In the genomic region with DNA sequence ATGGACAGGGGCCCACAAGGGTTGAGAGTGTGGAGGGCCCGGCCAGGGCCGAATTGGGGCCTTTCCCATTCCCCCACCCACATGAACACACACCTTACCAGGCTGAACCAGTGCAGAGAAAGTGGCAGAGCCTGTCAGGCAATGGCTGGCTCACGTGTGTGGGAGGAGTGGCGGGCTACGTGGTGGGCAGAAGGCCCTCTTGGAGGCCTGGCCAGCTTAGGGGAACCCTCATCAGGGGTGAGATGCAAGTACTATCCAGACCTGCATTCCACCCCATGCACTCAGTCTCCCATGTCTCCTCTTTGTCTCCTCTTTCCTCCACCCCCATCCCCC, we compare ENCODE assay signal across 8 cellular contexts. TPM values are rescaled to one million over a fixed set of nuclear protein-coding genes. Genes with fewer than 3 reads are reported as not detected.
A peak's percentile ranks its signal among the peaks of the same experiment; 100 is the strongest.
DNase-seq lines count a peak whose midpoint lies in the region; ATAC-seq and TF ChIP-seq lines count a peak whose summit lies in the region.

No MANE protein-coding gene starts in this region.

- 70% methylated on average over 2 of the region's 5 CpGs for WGBS in mammary epithelial cell (ENCODE audit: low coverage, missing lambda C conversion rate)
- 0 to 27% methylated on average over 2 to 3 of the region's 5 CpGs for WGBS in thyroid gland, 2 donors

- no TSS peak for BruUV-seq in mammary epithelial cell (replicated peaks; lab: Mats Ljungman, UMichigan)

- peak in 1 of 2 donors; percentile 34 for TF ChIP-seq POLR2A in thyroid gland (IDR thresholded peaks at IDR 0.05)

- H3K9me3 ChIP-seq in mammary epithelial cell (replicated peaks; ENCODE audit: insufficient read depth, low read length) (no peaks in the 10 kb centered on the region), left lung (no peaks in the 10 kb centered on the region), thyroid gland (no peaks in the 10 kb centered on the region)

- TF ChIP-seq CTCF in GM12865 (IDR thresholded peaks at IDR 0.05; ENCODE audit: insufficient read depth, low read depth, low read length, missing control alignments) (no peak), HL-60 (IDR thresholded peaks at IDR 0.05; ENCODE audit: insufficient read depth, low read length) (no peak), mammary epithelial cell (conservative IDR thresholded peaks at IDR 0.05 in 1 of 2, IDR thresholded peaks at IDR 0.05 in 1 of 2; ENCODE audit: extremely low read depth in 1 of 2, insufficient read depth in 1 of 2, low read depth in 1 of 2, low read length in 2 of 2) (no peak), left lung (IDR thresholded peaks at IDR 0.05) (no peak), thyroid gland (IDR thresholded peaks at IDR 0.05) (no peak)

- in situ Hi-C loops in mammary epithelial cell (cut with MboI; ENCODE audit: low sequenced_read_pairs in 2 of 2): no loop called here

- H3K27ac ChIP-seq in HL-60 (replicated peaks) (no peak overlapping the region), mammary epithelial cell (ENCODE audit: insufficient read depth, low read depth, low read length) (peak overlapping the region; percentile 57), left lung (peak overlapping the region; percentile 61 to 78), thyroid gland (peak overlapping the region; percentile 72 to 88 (median 81))

- H3K36me3 ChIP-seq in mammary epithelial cell (ENCODE audit: insufficient read depth, low read length): no peaks in the 10 kb centered on the region
- H3K36me3 ChIP-seq in left lung: no peaks in the 10 kb centered on the region
- H3K36me3 ChIP-seq in thyroid gland: no peaks in the 10 kb centered on the region

- peak overlapping the region; percentile 82 for H2AFZ ChIP-seq in mammary epithelial cell (ENCODE audit: low read depth, low read length)

- H3K27me3 ChIP-seq in HL-60 (ENCODE audit: insufficient read depth, poor library complexity, severe bottlenecking) (peaks cover 9% of the 10 kb centered on the region), mammary epithelial cell (ENCODE audit: insufficient read depth, low read length) (no peaks in the 10 kb centered on the region), left lung (no peaks in the 10 kb centered on the region), thyroid gland (no peaks in the 10 kb centered on the region)

- DNase-seq in GM12865 (ENCODE audit: low read depth) (peak; percentile 9), HL-60 (ENCODE audit: low read depth in 1 of 2, low spot score in 1 of 2) (no peak), mammary epithelial cell (peak; percentile 12), left lung (peak in 1 of 2 donors; percentile 20), thyroid gland (peak in 1 of 2 donors; percentile 29), NCI-H1048 (lab: John Stamatoyannopoulos, UW) (no peak), SHP77 (lab: John Stamatoyannopoulos, UW) (no peak), GF-D8 (lab: John Stamatoyannopoulos, UW) (no peak)

- dilution Hi-C loops in mammary epithelial cell (cut with HindIII; ENCODE audit: low sequenced_read_pairs): no loop called here

- peak overlapping the region; percentile 78 for H3K4me3 ChIP-seq in GM12865 (ENCODE audit: low read depth, low read length)
- H3K4me3 ChIP-seq in HL-60 (replicated peaks; ENCODE audit: insufficient read depth, low read length): peak overlapping the region; percentile 60
- peak overlapping the region; percentile 59 to 61 (median 59) for H3K4me3 ChIP-seq in mammary epithelial cell (replicated peaks in 1 of 3; ENCODE audit: insufficient read depth in 1 of 3, low read depth in 2 of 3, low read length in 3 of 3)
- peak overlapping the region; percentile 54 for H3K4me3 ChIP-seq in left lung
- peak overlapping the region in 2 of 3 donors; percentile 22 to 47 for H3K4me3 ChIP-seq in thyroid gland (replicated peaks in 1 of 3)

- H3K4me1 ChIP-seq in mammary epithelial cell (ENCODE audit: insufficient read depth, low read length) (peaks cover 3% of the 10 kb centered on the region), left lung (no peaks in the 10 kb centered on the region), thyroid gland (no peaks in the 10 kb centered on the region)

- peak overlapping the region; percentile 68 for H3K4me2 ChIP-seq in mammary epithelial cell (ENCODE audit: insufficient read depth, low read depth, low read length)

- H4K20me1 ChIP-seq in mammary epithelial cell (ENCODE audit: insufficient read depth, low read length): no peaks in the 10 kb centered on the region

- peak; percentile 70 for ATAC-seq in left lung

- H3K79me2 ChIP-seq in mammary epithelial cell (ENCODE audit: insufficient read depth, low read length): peaks cover 20% of the 10 kb centered on the region

- peak overlapping the region; percentile 67 for H3K9ac ChIP-seq in mammary epithelial cell (ENCODE audit: insufficient read depth, low read length)

- intact Hi-C loops in mammary epithelial cell (cut with micrococcal nuclease): loop anchor here (5.0 kb wide), 2 partner anchors 49 to 101 kb away; partner anchors contain the start of gene MORF4L2
- intact Hi-C loops in left lung (cut with DNase I): no loop called here
- intact Hi-C loops in thyroid gland (cut with DNase I): no loop called here

- CTCF ChIA-PET in mammary epithelial cell (lab: Charles Lee; ENCODE audit: low non-redundant PET): no interaction called here

RNA-seq across cellular contexts. Expression of gene TCEAL4, which starts 1.0 kb away (rescaled TPM):
- total RNA-seq in mammary epithelial cell (10 to 100 TPM; 33.3 to 98.1 TPM), left lung (10 to 100 TPM; 67.5 to 77.2 TPM), thyroid gland (10 to 100 TPM; 72.0 to 91.8 (median 79.8) TPM)
- polyA plus RNA-seq in mammary epithelial cell: 35.8 TPM
- polyA minus RNA-seq in mammary epithelial cell: 20.3 TPM

RNA-seq across cellular contexts. Expression of gene TCEAL3, which starts 21.5 kb away (rescaled TPM):
- 10 to 100 TPM in 1 of 2 donors, 1 to 10 TPM in 1; 9.3 to 41.2 TPM for total RNA-seq in mammary epithelial cell
- polyA plus RNA-seq in mammary epithelial cell: 22.2 TPM
- polyA minus RNA-seq in mammary epithelial cell: 28.1 TPM
- total RNA-seq in left lung: 10 to 100 TPM; 20.8 to 21.3 TPM
- 10 to 100 TPM; 38.1 to 61.1 (median 43.7) TPM for total RNA-seq in thyroid gland

RNA-seq across cellular contexts. Expression of gene TCEAL1, which starts 42.5 kb away (rescaled TPM):
- total RNA-seq in mammary epithelial cell: 10 to 100 TPM; 13.5 to 32.8 TPM
- 15.6 TPM for polyA plus RNA-seq in mammary epithelial cell
- not detected for polyA minus RNA-seq in mammary epithelial cell
- 10 to 100 TPM; 27.3 to 29.5 TPM for total RNA-seq in left lung
- 10 to 100 TPM; 58.2 to 79.0 (median 65.5) TPM for total RNA-seq in thyroid gland

Comparison
In these comparisons a context has a peak if more than half of its experiments do, and no peak if none do; other contexts are left out.
1. DNase-seq: peak in GM12865 (single experiment) and mammary epithelial cell (single experiment); none in HL-60 (0 of 2), NCI-H1048 (single experiment), SHP77 (0 of 2) and GF-D8 (single experiment).
2. Peak in every context shown above with its lines, with median percentiles within 50 percentile points of each other: H3K4me3 ChIP-seq.